9 cellular contexts compared by ENCODE assay signal in genomic region chr9:16616686-16617085, GRCh38.
"Had no signal": no experiment of that assay in that cellular context is flagged by ENCODE, and none has a peak within 500 bp of the region (broad histone marks: within the 10 kb centered on the region; RNA-seq: fewer than 3 reads in every experiment).

No MANE protein-coding gene starts in this region.

- H2AFZ ChIP-seq: GM23248 had no signal

- H3K9ac ChIP-seq: GM23248, KMS-11 had no signal

- H3K4me2 ChIP-seq: KMS-11 had no signal

- H3K27ac ChIP-seq: GM23248, HL-60, KMS-11 had no signal

- H3K4me3 ChIP-seq: GM23248 had no signal

- DNase-seq: GM23248, GOT3, H9, HCEC 1CT, HFFc6, Karpas-422, KBM-7 had no signal
